Comparison of ENCODE assay signal across 14 cellular contexts in the genomic region with DNA sequence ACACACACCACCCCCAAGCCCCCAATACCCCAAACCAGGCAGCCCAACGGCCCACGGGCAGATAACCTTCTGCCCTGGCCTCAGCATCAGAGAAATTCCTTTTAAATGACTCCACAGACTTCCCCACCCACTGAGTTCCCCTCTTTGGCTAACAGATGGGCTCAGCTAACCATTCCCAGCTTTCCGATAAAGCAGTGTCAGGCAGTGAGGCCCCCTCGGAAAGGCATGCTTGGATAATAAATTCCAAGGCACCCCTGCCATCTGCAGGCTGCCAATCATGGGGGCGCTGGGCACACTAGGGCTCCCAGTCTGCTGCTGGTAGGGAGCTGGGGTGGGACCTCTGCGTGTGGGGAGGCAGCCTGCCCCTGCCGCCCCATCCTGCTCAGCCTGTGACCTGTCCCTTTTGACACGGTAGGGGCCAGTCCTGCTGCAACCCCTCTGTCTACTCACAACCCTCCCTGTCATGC.
DNase-seq lines count a peak whose midpoint lies in the region; ATAC-seq and TF ChIP-seq lines count a peak whose summit lies in the region.
"Had no signal": no experiment of that assay in that cellular context is flagged by ENCODE, and none has a peak within 500 bp of the region (broad histone marks: within the 10 kb centered on the region; RNA-seq: fewer than 3 reads in every experiment).

No MANE protein-coding gene starts in this region.

- no peak for TF ChIP-seq POLR2A in body of pancreas (IDR thresholded peaks at IDR 0.05)

- TF ChIP-seq CTCF in body of pancreas (IDR thresholded peaks at IDR 0.05): no peak

- no peaks in the 10 kb centered on the region for H3K4me1 Mint-ChIP-seq in activated naive CD8-positive, alpha-beta T cell treated with anti-CD3 and anti-CD28 coated beads for 36 hours

- in situ Hi-C loops in ACHN (cut with HindIII; ENCODE audit: low pct_ligation_motif_present, low pct_unique_long_range_greater_than_20kb, low sequenced_read_pairs): no loop called here

- H3K4me3 Mint-ChIP-seq in activated naive CD8-positive, alpha-beta T cell treated with anti-CD3 and anti-CD28 coated beads for 36 hours: no peak overlapping the region
- H3K4me3 Mint-ChIP-seq: activated T-cell treated with anti-CD3 and anti-CD28 coated beads, Interleukin-2, amount 50 U/mL, for 24 hours had no signal

- H3K27ac ChIP-seq in HUES64 (ENCODE audit: low read depth, low read length): peak overlapping the region; percentile 14; the same call in 1 of the 2 replicates
- peak overlapping the region; percentile 22 to 75 (median 53) for H3K27ac ChIP-seq in body of pancreas
- H3K27ac ChIP-seq: psoas muscle, VCaP had no signal

- WGBS in HUES64: 26% methylated on average over 8 of the region's 8 CpGs
- WGBS in body of pancreas, 2 donors: 10 to 36% methylated on average over 4 to 8 of the region's 8 CpGs

- peak; percentile 82 for DNase-seq in ACHN
- DNase-seq in body of pancreas: peak in 2 of 4 donors; percentile 17 to 24
- peak; percentile 52 for DNase-seq in left kidney (ENCODE audit: low read depth, low spot score)
- DNase-seq in activated naive CD8-positive, alpha-beta T cell treated with anti-CD3 and anti-CD28 coated beads for 36 hours: no peak
- no peak for DNase-seq in activated T-cell treated with anti-CD3 and anti-CD28 coated beads, Interleukin-2, amount 50 U/mL, for 1 hour
- no peak for DNase-seq in NCI-H2196 (lab: John Stamatoyannopoulos, UW; ENCODE audit: unreplicated experiment)
- DNase-seq in cardiac septum (ENCODE audit: low spot score): no peak
- DNase-seq: activated T-cell treated with anti-CD3 and anti-CD28 coated beads, Interleukin-2, amount 50 U/mL, for 24 hours; central memory CD4-positive, alpha-beta T cell; DMS79; left colon; psoas muscle had no signal

- H3K27me3 ChIP-seq in HUES64 (ENCODE audit: insufficient read depth, low read length) (no peaks in the 10 kb centered on the region), body of pancreas (no peaks in the 10 kb centered on the region)

- H3K4me1 ChIP-seq in HUES64 (ENCODE audit: insufficient read depth, low read length): peaks cover 18% of the 10 kb centered on the region
- peaks cover 45% of the 10 kb centered on the region for H3K4me1 ChIP-seq in body of pancreas
- H3K4me1 ChIP-seq: psoas muscle had no signal

- H3K9me3 ChIP-seq in HUES64 (ENCODE audit: insufficient read depth, low read depth, low read length) (no peaks in the 10 kb centered on the region), body of pancreas (no peaks in the 10 kb centered on the region)
- H3K9me3 ChIP-seq: psoas muscle had no signal

- H3K27ac Mint-ChIP-seq in activated naive CD8-positive, alpha-beta T cell treated with anti-CD3 and anti-CD28 coated beads for 36 hours: no peak overlapping the region
- H3K27ac Mint-ChIP-seq: activated T-cell treated with anti-CD3 and anti-CD28 coated beads, Interleukin-2, amount 50 U/mL, for 24 hours had no signal

- H3K27me3 Mint-ChIP-seq in activated naive CD8-positive, alpha-beta T cell treated with anti-CD3 and anti-CD28 coated beads for 36 hours: peaks cover 22% of the 10 kb centered on the region

- intact Hi-C loops in body of pancreas (cut with DNase I): no loop called here
- intact Hi-C loops in cardiac septum (cut with DNase I): loop anchor here (10.0 kb wide), 1 partner anchor 404 kb away; no protein-coding TSS in a partner anchor

- no peaks in the 10 kb centered on the region for H3K36me3 Mint-ChIP-seq in activated naive CD8-positive, alpha-beta T cell treated with anti-CD3 and anti-CD28 coated beads for 36 hours

- peak; percentile 28 for ATAC-seq in body of pancreas
- ATAC-seq: left colon, psoas muscle had no signal

- H3K9ac ChIP-seq in HUES64 (ENCODE audit: low read depth, low read length): no peak overlapping the region

- no peaks in the 10 kb centered on the region for H3K36me3 ChIP-seq in HUES64 (ENCODE audit: insufficient read depth, low read length)
- H3K36me3 ChIP-seq in body of pancreas (replicated peaks in 1 of 2; ENCODE audit: insufficient read depth in 1 of 2, low read depth in 2 of 2): no peaks in the 10 kb centered on the region

- peaks cover 5% of the 10 kb centered on the region for H3K9me3 Mint-ChIP-seq in activated naive CD8-positive, alpha-beta T cell treated with anti-CD3 and anti-CD28 coated beads for 36 hours

- H3K4me3 ChIP-seq in HUES64 (ENCODE audit: low read length): no peak overlapping the region
- no peak overlapping the region for H3K4me3 ChIP-seq in body of pancreas
- H3K4me3 ChIP-seq: psoas muscle had no signal

Comparison
In these comparisons a context has a peak if more than half of its experiments do, and no peak if none do; other contexts are left out.
1. DNase-seq: peak in ACHN (single experiment) and left kidney (single experiment); none in activated naive CD8-positive, alpha-beta T cell treated with anti-CD3 and anti-CD28 coated beads for 36 hours (single experiment), activated T-cell treated with anti-CD3 and anti-CD28 coated beads, Interleukin-2, amount 50 U/mL, for 1 hour (single experiment), NCI-H2196 (single experiment) and cardiac septum (single experiment).